27 cellular contexts compared by ENCODE assay signal in the genomic region with DNA sequence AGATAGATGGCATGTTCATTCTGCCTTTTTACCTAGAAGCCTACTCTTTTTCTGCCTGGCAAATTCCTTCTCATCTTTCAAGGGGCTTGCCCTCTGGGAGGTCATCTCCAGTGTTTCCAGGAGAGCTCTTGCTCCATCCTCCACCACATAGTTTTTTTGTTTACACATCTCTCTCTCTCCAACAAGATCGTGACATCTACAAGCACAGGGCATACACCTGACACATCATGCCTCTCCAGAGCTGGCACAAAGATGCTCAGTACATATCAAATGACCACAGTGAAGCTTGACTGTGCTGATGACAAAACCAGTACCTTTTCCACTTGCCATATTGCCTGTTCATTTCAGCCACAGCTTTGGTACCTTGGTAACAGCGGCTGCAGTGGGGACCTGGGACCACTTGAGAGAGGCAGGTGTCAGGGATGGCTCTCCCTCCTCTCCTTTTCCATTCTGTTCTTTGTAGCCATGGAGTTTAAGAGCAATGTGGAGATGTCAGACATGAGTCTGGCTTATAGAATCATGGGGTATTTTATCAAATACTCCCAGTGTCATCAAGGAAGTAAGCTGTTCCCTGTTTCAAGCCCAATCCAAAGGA. TPM values are rescaled to one million over a fixed set of nuclear protein-coding genes. Genes with fewer than 3 reads are reported as not detected.
A peak's percentile ranks its signal among the peaks of the same experiment; 100 is the strongest.
DNase-seq lines count a peak whose midpoint lies in the region; ATAC-seq and FAIRE-seq lines count a peak whose summit lies in the region.
"Had no signal": no experiment of that assay in that cellular context is flagged by ENCODE, and none has a peak within 500 bp of the region (broad histone marks: within the 10 kb centered on the region; RNA-seq: fewer than 3 reads in every experiment).

No MANE protein-coding gene starts in this region.

- peak overlapping the region; percentile 8 for H3K27ac Mint-ChIP-seq in activated T-helper 17 cell treated with anti-CD3 and anti-CD28 coated beads, Interleukin-2, amount 50 U/mL, for 72 hours
- H3K27ac Mint-ChIP-seq: activated CD4-positive, alpha-beta memory T cell treated with anti-CD3 and anti-CD28 coated beads, Interleukin-2, amount 10 ng/mL, durations not matched to agents 7 days and 5 days; CD8-positive, alpha-beta T cell; GM23338; naive thymus-derived CD8-positive, alpha-beta T cell; stimulated activated naive CD8-positive, alpha-beta T cell treated with anti-CD3 and anti-CD28 coated beads, Interleukin-15, Interleukin-2, amounts not matched to agents 100 ng/mL and 50 ng/mL, for 24 hours; type B pancreatic cell had no signal

- no peaks in the 10 kb centered on the region for H3K4me1 Mint-ChIP-seq in activated T-helper 17 cell treated with anti-CD3 and anti-CD28 coated beads, Interleukin-2, amount 50 U/mL, for 72 hours
- H3K4me1 Mint-ChIP-seq: activated CD4-positive, alpha-beta memory T cell treated with anti-CD3 and anti-CD28 coated beads, Interleukin-2, amount 10 ng/mL, durations not matched to agents 7 days and 5 days; naive thymus-derived CD8-positive, alpha-beta T cell had no signal

- no peak overlapping the region for H3K4me3 Mint-ChIP-seq in activated T-helper 17 cell treated with anti-CD3 and anti-CD28 coated beads, Interleukin-2, amount 50 U/mL, for 72 hours
- H3K4me3 Mint-ChIP-seq: activated CD4-positive, alpha-beta memory T cell treated with anti-CD3 and anti-CD28 coated beads, Interleukin-2, amount 10 ng/mL, durations not matched to agents 7 days and 5 days; CD8-positive, alpha-beta T cell; GM23338; naive thymus-derived CD8-positive, alpha-beta T cell; stimulated activated naive CD8-positive, alpha-beta T cell treated with anti-CD3 and anti-CD28 coated beads, Interleukin-15, Interleukin-2, amounts not matched to agents 100 ng/mL and 50 ng/mL, for 24 hours; type B pancreatic cell had no signal

- no peaks in the 10 kb centered on the region for H3K9me3 Mint-ChIP-seq in activated T-helper 17 cell treated with anti-CD3 and anti-CD28 coated beads, Interleukin-2, amount 50 U/mL, for 72 hours
- H3K9me3 Mint-ChIP-seq: activated CD4-positive, alpha-beta memory T cell treated with anti-CD3 and anti-CD28 coated beads, Interleukin-2, amount 10 ng/mL, durations not matched to agents 7 days and 5 days; CD8-positive, alpha-beta T cell; GM23338; naive thymus-derived CD8-positive, alpha-beta T cell; stimulated activated naive CD8-positive, alpha-beta T cell treated with anti-CD3 and anti-CD28 coated beads, Interleukin-15, Interleukin-2, amounts not matched to agents 100 ng/mL and 50 ng/mL, for 24 hours; type B pancreatic cell had no signal

- FAIRE-seq in urothelium cell line (lab: Jason Lieb, UNC): no peak

- H3K36me3 Mint-ChIP-seq in activated T-helper 17 cell treated with anti-CD3 and anti-CD28 coated beads, Interleukin-2, amount 50 U/mL, for 72 hours (ENCODE audit: low read depth): no peaks in the 10 kb centered on the region
- H3K36me3 Mint-ChIP-seq: CD8-positive, alpha-beta T cell; naive thymus-derived CD8-positive, alpha-beta T cell had no signal

- DNase-seq in NCI-H1092 treated with DMSO at 0.1 percent for 48 hours (lab: John Stamatoyannopoulos, UW) (peak; percentile 3), NCI-H1092 (lab: John Stamatoyannopoulos, UW) (no peak), DMS79 (lab: John Stamatoyannopoulos, UW) (peak; percentile 28), sciatic nerve (ENCODE audit: low spot score) (no peak), urothelium cell line (ENCODE audit: low spot score) (no peak), SHP77 treated with DMSO at 0.1 percent for 48 hours (lab: John Stamatoyannopoulos, UW) (no peak), dermis blood vessel endothelial cell (no peak)
- DNase-seq: activated CD4-positive, alpha-beta memory T cell treated with anti-CD3 and anti-CD28 coated beads, Interleukin-2, amount 10 ng/mL, durations not matched to agents 7 days and 5 days; activated CD4-positive, CD25-positive, alpha-beta regulatory T cell; activated gamma-delta T cell; activated T-cell treated with anti-CD3 and anti-CD28 coated beads for 4 hours; CD8-positive, alpha-beta T cell; DMS153; dorsolateral prefrontal cortex; GF-D8; glutamatergic neuron; naive thymus-derived CD8-positive, alpha-beta T cell; NCI-H1694; NCI-H345; OCI-M1; SJCRH30; stimulated activated CD4-positive, alpha-beta T cell treated with anti-CD3 and anti-CD28 coated beads, Interleukin-15, amount 100 ng/mL, for 24 hours had no signal

- H3K27me3 Mint-ChIP-seq in activated T-helper 17 cell treated with anti-CD3 and anti-CD28 coated beads, Interleukin-2, amount 50 U/mL, for 72 hours: peaks cover 15% of the 10 kb centered on the region
- H3K27me3 Mint-ChIP-seq: stimulated activated naive CD8-positive, alpha-beta T cell treated with anti-CD3 and anti-CD28 coated beads, Interleukin-15, Interleukin-2, amounts not matched to agents 100 ng/mL and 50 ng/mL, for 24 hours; type B pancreatic cell had no signal

- no peak for ATAC-seq in activated T-helper 17 cell treated with anti-CD3 and anti-CD28 coated beads, Interleukin-2, amount 50 U/mL, for 72 hours (replicated peaks)
- ATAC-seq in sciatic nerve: peak; percentile 41
- ATAC-seq: CD8-positive, alpha-beta T cell; GM23338; naive thymus-derived CD8-positive, alpha-beta T cell had no signal

- intact Hi-C loops in sciatic nerve (cut with DNase I): no loop called here

RNA-seq across cellular contexts. Expression of gene ALPK3, which starts 15.4 kb away (rescaled TPM):
- total RNA-seq in activated T-helper 17 cell treated with anti-CD3 and anti-CD28 coated beads, Interleukin-2, amount 50 U/mL, for 72 hours: 1 to 10 TPM in 1 of 2 donors, under 1 TPM in 1; 0.29 to 1.1 TPM
- total RNA-seq in sciatic nerve (7.2 TPM), dermis blood vessel endothelial cell (38.8 and 64.6 TPM in 2 replicates)

RNA-seq across cellular contexts. Expression of gene SLC28A1, which starts 51.9 kb away (rescaled TPM):
- total RNA-seq in activated T-helper 17 cell treated with anti-CD3 and anti-CD28 coated beads, Interleukin-2, amount 50 U/mL, for 72 hours: not detected
- 0.45 TPM for total RNA-seq in sciatic nerve
- total RNA-seq in dermis blood vessel endothelial cell: not detected in 2 replicates
- total RNA-seq: activated CD4-positive, alpha-beta memory T cell treated with anti-CD3 and anti-CD28 coated beads, Interleukin-2, amount 10 ng/mL, durations not matched to agents 7 days and 5 days; CD8-positive, alpha-beta T cell; GM23338; naive thymus-derived CD8-positive, alpha-beta T cell; osteoblast; SJCRH30 had no signal

Comparison
In these comparisons a context has a peak if more than half of its experiments do, and no peak if none do; other contexts are left out.
1. DNase-seq: peak in NCI-H1092 treated with DMSO at 0.1 percent for 48 hours (single experiment) and DMS79 (single experiment); none in NCI-H1092 (single experiment), sciatic nerve (single experiment), urothelium cell line (single experiment), SHP77 treated with DMSO at 0.1 percent for 48 hours (single experiment) and dermis blood vessel endothelial cell (single experiment).